In the genomic region with DNA sequence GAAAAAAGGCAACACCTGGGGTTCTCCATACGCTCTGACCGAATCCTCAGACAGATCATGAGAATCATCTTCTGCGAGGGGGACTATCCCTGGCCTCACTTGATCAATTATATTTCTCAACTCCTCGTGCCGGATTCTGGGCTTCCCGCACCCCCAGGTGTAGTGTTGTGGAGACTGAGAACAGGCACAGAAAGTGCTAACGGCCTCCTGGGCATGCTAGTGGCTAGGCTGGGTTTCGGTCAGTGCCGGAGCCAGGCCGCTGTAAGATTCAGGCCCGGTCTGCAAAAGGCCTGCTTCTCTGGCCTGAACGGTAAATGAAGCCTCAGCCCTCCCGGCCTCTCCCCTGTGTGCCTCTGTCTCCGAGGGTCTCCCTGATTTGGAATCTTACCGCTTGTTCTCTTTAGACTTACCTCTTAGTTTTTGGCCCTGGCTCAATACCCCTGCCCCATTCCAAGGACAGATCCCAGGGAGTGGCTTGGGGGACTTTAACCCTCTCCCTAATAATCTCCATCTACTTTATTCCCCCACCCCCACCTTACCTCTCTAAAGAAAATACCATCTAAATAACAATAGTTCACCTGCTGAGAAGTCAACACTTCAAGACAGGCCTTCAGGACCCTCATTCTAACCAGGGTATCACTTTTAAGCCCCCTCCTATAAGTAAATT, we compare ENCODE assay signal across 24 cellular contexts.
"Had no signal": no experiment of that assay in that cellular context is flagged by ENCODE, and none has a peak within 500 bp of the region (broad histone marks: within the 10 kb centered on the region; RNA-seq: fewer than 3 reads in every experiment).

No MANE protein-coding gene starts in this region.

- H3K27ac ChIP-seq: epithelial cell of prostate, esophagus muscularis mucosa, foreskin keratinocyte, gastroesophageal sphincter, heart left ventricle, left lung, ovary, psoas muscle, sigmoid colon, testis, tibial artery, upper lobe of left lung had no signal

- H3K36me3 ChIP-seq: esophagus muscularis mucosa, gastroesophageal sphincter, heart left ventricle, left lung, ovary, sigmoid colon, tibial artery, upper lobe of left lung had no signal

- H3K27me3 ChIP-seq: esophagus muscularis mucosa, foreskin keratinocyte, gastroesophageal sphincter, ovary, sigmoid colon, testis, tibial artery, upper lobe of left lung had no signal

- DNase-seq: cerebellar nuclear complex; cortex of kidney; foreskin keratinocyte; heart left ventricle; hippocampal formation; kidney; left cardiac atrium; left lung; natural killer cell; occipital lobe; ovary; psoas muscle; right cardiac atrium; stimulated activated CD4-positive, alpha-beta T cell treated with anti-CD3 and anti-CD28 coated beads, Interleukin-2, amount 100 ng/mL, for 24 hours; stimulated activated CD4-positive, alpha-beta T cell treated with anti-CD3 and anti-CD28 coated beads, Interleukin-4, amount 100 ng/mL, for 24 hours; stimulated activated naive CD8-positive, alpha-beta T cell treated with anti-CD3 and anti-CD28 coated beads, Interleukin-15, Interleukin-2, amounts not matched to agents 100 U/mL and 50 U/mL, for 24 hours; substantia nigra; testis; tibial artery; upper lobe of left lung had no signal

- H3K4me3 ChIP-seq: esophagus muscularis mucosa, gastroesophageal sphincter, heart left ventricle, left lung, ovary, psoas muscle, sigmoid colon, testis, tibial artery, upper lobe of left lung had no signal

- H3K4me1 ChIP-seq: esophagus muscularis mucosa, gastroesophageal sphincter, heart left ventricle, left lung, psoas muscle, testis, tibial artery, upper lobe of left lung had no signal

- H3K9me3 ChIP-seq: esophagus muscularis mucosa, gastroesophageal sphincter, left lung, ovary, psoas muscle, sigmoid colon, testis, tibial artery, upper lobe of left lung had no signal
